Comparison of ENCODE assay signal across 19 cellular contexts in genomic region chr14:30988509-30988908, GRCh38. TPM values are rescaled to one million over a fixed set of nuclear protein-coding genes. Genes with fewer than 3 reads are reported as not detected.
DNase-seq lines count a peak whose midpoint lies in the region; FAIRE-seq and TF ChIP-seq lines count a peak whose summit lies in the region.
"Had no signal": no experiment of that assay in that cellular context is flagged by ENCODE, and none has a peak within 500 bp of the region (broad histone marks: within the 10 kb centered on the region; RNA-seq: fewer than 3 reads in every experiment).

No MANE protein-coding gene starts in this region.

- FAIRE-seq in GM19239 (lab: Jason Lieb, UNC): no peak

- no peaks in the 10 kb centered on the region for H3K36me3 ChIP-seq in adrenal gland (replicated peaks in 1 of 2)
- H3K36me3 ChIP-seq in effector memory CD4-positive, alpha-beta T cell (ENCODE audit: control insufficient read depth, insufficient read depth, low read length): peaks cover 3% of the 10 kb centered on the region

- TF ChIP-seq CTCF in adrenal gland (IDR thresholded peaks at IDR 0.05): no peak
- TF ChIP-seq CTCF in fibroblast of the aortic adventitia (IDR thresholded peaks at IDR 0.05; ENCODE audit: insufficient read depth, low read length): no peak

- DNase-seq in EL (peak; percentile 25), adrenal gland (no peak), fibroblast of the aortic adventitia (ENCODE audit: low read depth) (peak; percentile 32), skeletal muscle cell (ENCODE audit: low read depth) (peak; percentile 5), GM19239 (ENCODE audit: insufficient read length, low spot score) (no peak)
- DNase-seq in effector memory CD4-positive, alpha-beta T cell: no peak
- no peak for DNase-seq in stimulated activated CD4-positive, alpha-beta T cell treated with anti-CD3 and anti-CD28 coated beads, Interleukin-2, amount 100 ng/mL, for 48 hours
- DNase-seq in stimulated activated naive CD4-positive, alpha-beta T cell (lab: John Stamatoyannopoulos, UW): no peak
- DNase-seq: activated CD4-positive, alpha-beta T cell treated with anti-CD3 and anti-CD28 coated beads for 36 hours; DMS79 treated with DMSO at 0.1 percent for 48 hours; erythroblast; left ventricle myocardium superior; naive B cell; NCI-H1436 treated with DMSO at 0.1 percent for 48 hours; retina; SIG-M5; T-helper 9 cell; trophoblast cell had no signal

- H3K4me3 ChIP-seq in adrenal gland (no peak overlapping the region), fibroblast of the aortic adventitia (ENCODE audit: low read depth, low read length) (no peak overlapping the region), skeletal muscle cell (ENCODE audit: low read depth, low read length) (no peak overlapping the region)
- H3K4me3 ChIP-seq in effector memory CD4-positive, alpha-beta T cell (ENCODE audit: insufficient read depth, low read depth, low read length, poor library complexity, severe bottlenecking): no peak overlapping the region
- H3K4me3 ChIP-seq: BLaER1 had no signal

- H3K27me3 ChIP-seq in adrenal gland: no peaks in the 10 kb centered on the region
- no peaks in the 10 kb centered on the region for H3K27me3 ChIP-seq in effector memory CD4-positive, alpha-beta T cell (replicated peaks; ENCODE audit: control insufficient read depth, insufficient read depth, low read length, poor library complexity, severe bottlenecking)
- H3K27me3 ChIP-seq: BLaER1 had no signal

- H3K27ac ChIP-seq in adrenal gland: peak overlapping the region in 4 of 5 donors; percentile 53 to 68 (median 62)
- no peak overlapping the region for H3K27ac ChIP-seq in effector memory CD4-positive, alpha-beta T cell (ENCODE audit: insufficient read depth, low read length, poor library complexity, severe bottlenecking)
- H3K27ac ChIP-seq: BLaER1 had no signal

- intact Hi-C loops in adrenal gland (cut with DNase I): loop anchor here in 1 of 2 donors (10.0 kb wide), 1 partner anchor 96 kb away; no protein-coding TSS in a partner anchor

- TF ChIP-seq POLR2A in adrenal gland (IDR thresholded peaks at IDR 0.05): no peak

- H3K4me1 ChIP-seq in adrenal gland (replicated peaks in 1 of 2): peaks cover 14 to 35% of the 10 kb centered on the region in 2 donors
- no peaks in the 10 kb centered on the region for H3K4me1 ChIP-seq in effector memory CD4-positive, alpha-beta T cell (ENCODE audit: control insufficient read depth, insufficient read depth, low read length, poor library complexity, severe bottlenecking)

- no peaks in the 10 kb centered on the region for H3K9me3 ChIP-seq in adrenal gland (replicated peaks in 1 of 3)
- H3K9me3 ChIP-seq in effector memory CD4-positive, alpha-beta T cell (ENCODE audit: control insufficient read depth, low read length): no peaks in the 10 kb centered on the region
- H3K9me3 ChIP-seq: BLaER1 had no signal

RNA-seq across cellular contexts. Expression of gene AP4S1, which starts 36.9 kb away (rescaled TPM):
- total RNA-seq in adrenal gland (10 to 100 TPM in 2 of 8 donors, 1 to 10 TPM in 6; 4.4 to 20.6 (median 7.3) TPM), fibroblast of the aortic adventitia (ENCODE audit: low replicate concordance) (4.2 and 7.9 TPM in 2 replicates)
- 1 to 10 TPM; 4.6 to 9.7 (median 5.8) TPM for polyA plus RNA-seq in adrenal gland

RNA-seq across cellular contexts. Expression of gene STRN3, which starts 37.7 kb away (rescaled TPM):
- total RNA-seq in adrenal gland: 10 to 100 TPM; 17.1 to 48.2 (median 39.1) TPM
- 10 to 100 TPM; 11.0 to 34.3 (median 12.4) TPM for polyA plus RNA-seq in adrenal gland
- total RNA-seq in fibroblast of the aortic adventitia (ENCODE audit: low replicate concordance): 51.1 and 67.2 TPM in 2 replicates

Comparison
In these comparisons a context has a peak if more than half of its experiments do, and no peak if none do; other contexts are left out.
1. DNase-seq: peak in EL (single experiment), fibroblast of the aortic adventitia (single experiment) and skeletal muscle cell (single experiment); none in adrenal gland (0 of 7), effector memory CD4-positive, alpha-beta T cell (0 of 3), GM19239 (single experiment), stimulated activated CD4-positive, alpha-beta T cell treated with anti-CD3 and anti-CD28 coated beads, Interleukin-2, amount 100 ng/mL, for 48 hours (0 of 2) and stimulated activated naive CD4-positive, alpha-beta T cell (0 of 6).